ENCODE assay signal across 23 cellular contexts in the genomic region with DNA sequence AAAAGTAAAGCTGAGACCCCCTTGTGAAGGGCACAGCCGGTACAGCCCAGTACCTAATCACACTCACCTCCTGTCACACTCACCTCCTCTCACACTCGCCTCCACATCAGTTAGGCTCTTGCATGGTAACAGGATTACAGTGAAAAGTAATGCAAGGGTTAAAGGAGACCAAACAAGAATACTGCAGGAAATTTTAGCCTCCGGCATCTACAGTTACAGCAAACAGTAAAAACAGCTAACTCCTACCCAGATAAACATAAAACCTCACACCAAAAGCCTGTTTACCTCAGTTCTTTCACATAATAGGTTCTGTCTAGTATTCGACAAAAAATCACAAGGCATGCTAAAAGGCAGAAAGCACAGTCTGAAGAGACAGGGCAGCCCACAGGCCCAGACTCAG.
"Had no signal": no experiment of that assay in that cellular context is flagged by ENCODE, and none has a peak within 500 bp of the region (broad histone marks: within the 10 kb centered on the region; RNA-seq: fewer than 3 reads in every experiment).

No MANE protein-coding gene starts in this region.

- FAIRE-seq: colon, islet of Langerhans, pancreas had no signal

- H3K9me3 ChIP-seq: heart left ventricle, left lung, pancreas, prostate gland, upper lobe of left lung, uterus had no signal

- ATAC-seq: effector memory CD8-positive, alpha-beta T cell; left lung; lower lobe of right lung; natural killer cell treated with Interleukin-12 subunit alpha and Interleukin-12 subunit beta and Interleukin-15 and Interleukin-18, amount 100 ng/mL, for 72 hours; pancreas; sciatic nerve had no signal

- H3K27me3 ChIP-seq: heart left ventricle, left lung, pancreas, upper lobe of left lung, uterus had no signal

- H3K9me3 Mint-ChIP-seq: dendritic cell treated with granulocyte-macrophage colony-stimulating factor and Interleukin-4, amounts not matched to agents 40 ng/mL and 50 ng/mL, for 4 days; effector memory CD8-positive, alpha-beta T cell; memory B cell; natural killer cell treated with Interleukin-12 subunit alpha and Interleukin-12 subunit beta and Interleukin-15 and Interleukin-18, amount 100 ng/mL, for 72 hours had no signal

- H3K27ac Mint-ChIP-seq: dendritic cell treated with granulocyte-macrophage colony-stimulating factor and Interleukin-4, amounts not matched to agents 40 ng/mL and 50 ng/mL, for 4 days; natural killer cell treated with Interleukin-12 subunit alpha and Interleukin-12 subunit beta and Interleukin-15 and Interleukin-18, amount 100 ng/mL, for 72 hours had no signal

- H3K4me3 Mint-ChIP-seq: dendritic cell treated with granulocyte-macrophage colony-stimulating factor and Interleukin-4, amounts not matched to agents 40 ng/mL and 50 ng/mL, for 4 days; effector memory CD8-positive, alpha-beta T cell; memory B cell; natural killer cell treated with Interleukin-12 subunit alpha and Interleukin-12 subunit beta and Interleukin-15 and Interleukin-18, amount 100 ng/mL, for 72 hours had no signal

- H3K36me3 ChIP-seq: heart left ventricle, left lung, lower lobe of right lung, pancreas, prostate gland, upper lobe of left lung, uterus had no signal

- H3K4me3 ChIP-seq: heart left ventricle, left lung, lower lobe of right lung, pancreas, prostate gland, upper lobe of left lung, uterus had no signal

- H3K4me1 ChIP-seq: lower lobe of right lung, prostate gland, upper lobe of left lung, uterus had no signal

- DNase-seq: cerebellar nuclear complex; effector memory CD8-positive, alpha-beta T cell; foreskin melanocyte; heart left ventricle; hypothalamus; left lung; lower lobe of right lung; midbrain; occipital lobe; pancreas; retina; stimulated activated CD4-positive, alpha-beta T cell treated with anti-CD3 and anti-CD28 coated beads, Interleukin-2, amount 100 ng/mL, for 24 hours; stimulated activated CD4-positive, alpha-beta T cell treated with anti-CD3 and anti-CD28 coated beads, Interleukin-4, amount 100 ng/mL, for 4 hours; stimulated activated naive CD4-positive, alpha-beta T cell treated with Interleukin-2 at 50 U/mL for 16 hours; upper lobe of left lung; uterus had no signal

- H3K36me3 Mint-ChIP-seq: natural killer cell treated with Interleukin-12 subunit alpha and Interleukin-12 subunit beta and Interleukin-15 and Interleukin-18, amount 100 ng/mL, for 72 hours had no signal

- H3K27ac ChIP-seq: left lung, lower lobe of right lung, pancreas, prostate gland, upper lobe of left lung, uterus had no signal

- H3K27me3 Mint-ChIP-seq: dendritic cell treated with granulocyte-macrophage colony-stimulating factor and Interleukin-4, amounts not matched to agents 40 ng/mL and 50 ng/mL, for 4 days; effector memory CD8-positive, alpha-beta T cell; memory B cell; natural killer cell treated with Interleukin-12 subunit alpha and Interleukin-12 subunit beta and Interleukin-15 and Interleukin-18, amount 100 ng/mL, for 72 hours had no signal
